12 cellular contexts compared by ENCODE assay signal in the genomic region with DNA sequence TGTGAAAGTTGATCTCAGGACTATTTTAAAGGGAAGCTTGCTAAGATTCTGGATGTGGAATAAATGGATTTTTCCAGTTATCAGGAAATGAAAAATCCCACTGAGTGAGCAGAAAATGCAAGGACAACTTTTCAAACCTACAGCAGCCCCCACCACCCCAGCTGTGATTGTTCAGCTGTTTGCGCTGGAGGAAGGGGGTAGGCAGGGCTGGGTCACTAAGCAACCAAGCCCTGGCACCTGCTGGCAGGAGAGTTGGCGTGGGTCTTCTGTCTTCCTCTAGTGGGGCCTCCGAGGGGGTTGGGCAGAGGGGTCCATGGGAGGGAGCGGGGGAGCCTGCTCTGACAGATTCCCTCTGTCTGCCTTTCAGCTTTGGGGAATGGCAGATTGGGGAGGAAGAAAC.
DNase-seq lines count a peak whose midpoint lies in the region; ATAC-seq lines count a peak whose summit lies in the region.
"Had no signal": no experiment of that assay in that cellular context is flagged by ENCODE, and none has a peak within 500 bp of the region (broad histone marks: within the 10 kb centered on the region; RNA-seq: fewer than 3 reads in every experiment).

No MANE protein-coding gene starts in this region.

- DNase-seq in NCI-H146 (lab: John Stamatoyannopoulos, UW), result peak; percentile 68
- no peak for DNase-seq in NCI-H146 treated with DMSO at 0.1 percent for 48 hours (lab: John Stamatoyannopoulos, UW; ENCODE audit: unreplicated experiment)
- peak; percentile 80 for DNase-seq in COLO668 (lab: John Stamatoyannopoulos, UW; ENCODE audit: unreplicated experiment)
- DNase-seq in SHP77 (lab: John Stamatoyannopoulos, UW), result peak; percentile 63 to 78
- DNase-seq in effector memory CD8-positive, alpha-beta T cell, result no peak
- DNase-seq in effector CD8-positive, alpha-beta T cell (lab: John Stamatoyannopoulos, UW), result no peak
- DNase-seq: GM23248, thyroid gland, WERI-Rb-1 had no signal

- peaks cover 89 to 94% of the 10 kb centered on the region in 2 donors for H3K4me1 Mint-ChIP-seq in effector memory CD8-positive, alpha-beta T cell (ENCODE audit: low read depth in 2 of 2)

- H3K27me3 Mint-ChIP-seq in effector memory CD8-positive, alpha-beta T cell, result no peaks in the 10 kb centered on the region

- H3K9me3 Mint-ChIP-seq in effector memory CD8-positive, alpha-beta T cell, result no peaks in the 10 kb centered on the region

- H3K4me3 Mint-ChIP-seq in effector memory CD8-positive, alpha-beta T cell, result peak overlapping the region; percentile 92 to 94

- peaks cover 82% of the 10 kb centered on the region for H3K36me3 Mint-ChIP-seq in effector memory CD8-positive, alpha-beta T cell (ENCODE audit: insufficient read depth)

- ATAC-seq in effector memory CD8-positive, alpha-beta T cell (replicated peaks), result no peak
- ATAC-seq in HG02623 (IDR thresholded peaks at IDR 0.05; ENCODE audit: unreplicated experiment) (no peak), GM19324 (IDR thresholded peaks at IDR 0.05; ENCODE audit: low FRiP score, unreplicated experiment) (no peak)
- ATAC-seq: A549 had no signal

- peak overlapping the region; percentile 98 to 100 for H3K27ac Mint-ChIP-seq in effector memory CD8-positive, alpha-beta T cell

Comparison
In these comparisons a context has a peak if more than half of its experiments do, and no peak if none do; other contexts are left out.
1. DNase-seq: peak in NCI-H146 (single experiment), COLO668 (single experiment) and SHP77 (2 of 2); none in NCI-H146 treated with DMSO at 0.1 percent for 48 hours (single experiment), effector memory CD8-positive, alpha-beta T cell (0 of 3) and effector CD8-positive, alpha-beta T cell (single experiment).